In genomic region chr10:86848747-86849146, GRCh38 we compare ENCODE assay signal across 1 cellular context.
TF ChIP-seq lines count a peak whose summit lies in the region.

No MANE protein-coding gene starts in this region.

TF ChIP-seq in GM23338, 12 proteins besides CTCF, POLR2A, EP300 and RAD21 (continued from another document):
- TF ChIP-seq ZNF462 (CRISPR knock-in tag; IDR thresholded peaks at IDR 0.05) (no peak), EZH2 (IDR thresholded peaks at IDR 0.05; ENCODE audit: low read depth, unreplicated experiment) (no peak), ETS1 (IDR thresholded peaks at IDR 0.05) (no peak)
TF ChIP-seq in GM23338: peak in this region for 0.
